ENCODE assay signal across 1 cellular context in genomic region chr3:160447544-160447943, GRCh38.
TF ChIP-seq lines count a peak whose summit lies in the region.

No MANE protein-coding gene starts in this region.

TF ChIP-seq in GM23338, 12 proteins besides CTCF, POLR2A, EP300 and RAD21 (continued from another document):
- TF ChIP-seq ZNF462 (CRISPR knock-in tag; IDR thresholded peaks at IDR 0.05): no peak
- TF ChIP-seq EZH2 (IDR thresholded peaks at IDR 0.05; ENCODE audit: low read depth, unreplicated experiment): no peak
- TF ChIP-seq JUNB (IDR thresholded peaks at IDR 0.05; ENCODE audit: unreplicated experiment): no peak
- no peak for TF ChIP-seq EZH2phosphoT487 (IDR thresholded peaks at IDR 0.05; ENCODE audit: unreplicated experiment)
- no peak for TF ChIP-seq NANOG (IDR thresholded peaks at IDR 0.05; ENCODE audit: borderline replicate concordance)
- TF ChIP-seq STAT1 (IDR thresholded peaks at IDR 0.05; ENCODE audit: unreplicated experiment): no peak
- no peak for TF ChIP-seq ZNF114 (CRISPR knock-in tag; IDR thresholded peaks at IDR 0.05)
- TF ChIP-seq POLR2AphosphoS5 (IDR thresholded peaks at IDR 0.05; ENCODE audit: low read depth): no peak
- TF ChIP-seq CREB1 (CRISPR knock-in tag; IDR thresholded peaks at IDR 0.05; ENCODE audit: low read depth): no peak
- TF ChIP-seq ZNF331 (CRISPR knock-in tag; IDR thresholded peaks at IDR 0.05; ENCODE audit: low read depth): no peak
- TF ChIP-seq REST (IDR thresholded peaks at IDR 0.05; ENCODE audit: unreplicated experiment): no peak
